In genomic region chr7:3916146-3916545, GRCh38 we compare ENCODE assay signal across 14 cellular contexts.
DNase-seq lines count a peak whose midpoint lies in the region; FAIRE-seq and TF ChIP-seq lines count a peak whose summit lies in the region.
"Had no signal": no experiment of that assay in that cellular context is flagged by ENCODE, and none has a peak within 500 bp of the region (broad histone marks: within the 10 kb centered on the region; RNA-seq: fewer than 3 reads in every experiment).

No MANE protein-coding gene starts in this region.

- H3K4me3 ChIP-seq in BLaER1 (no peak overlapping the region), HEK293 (ENCODE audit: low read depth, low read length) (no peak overlapping the region), keratinocyte (ENCODE audit: control insufficient read depth in 2 of 3, extremely low read depth in 1 of 3, insufficient read depth in 2 of 3, low read depth in 1 of 3, low read length in 3 of 3) (no peak overlapping the region), adrenal gland (no peak overlapping the region)
- H3K4me3 ChIP-seq: body of pancreas, mucosa of descending colon had no signal

- H3K36me3 ChIP-seq in BLaER1: no peaks in the 10 kb centered on the region
- no peaks in the 10 kb centered on the region for H3K36me3 ChIP-seq in HEK293 (ENCODE audit: control insufficient read depth in 2 of 2, insufficient read depth in 1 of 2, low read length in 2 of 2)
- no peaks in the 10 kb centered on the region for H3K36me3 ChIP-seq in keratinocyte (ENCODE audit: control insufficient read depth in 2 of 2, extremely low read depth in 1 of 2, insufficient read depth in 2 of 2, low read length in 2 of 2)
- H3K36me3 ChIP-seq in adrenal gland (replicated peaks in 1 of 2): no peaks in the 10 kb centered on the region

- peak; percentile 62 for DNase-seq in amniotic epithelial cell (ENCODE audit: low read depth)
- no peak for DNase-seq in keratinocyte (ENCODE audit: low read depth, low spot score)
- no peak for DNase-seq in DMS114 treated with DMSO at 0.1 percent for 48 hours (lab: John Stamatoyannopoulos, UW; ENCODE audit: unreplicated experiment)
- DNase-seq in adrenal gland: no peak
- no peak for DNase-seq in COR-L47 (lab: John Stamatoyannopoulos, UW)
- DNase-seq in head of caudate nucleus: no peak
- DNase-seq: body of pancreas; DMS 273 treated with DMSO at 0.1 percent for 48 hours; effector memory CD4-positive, alpha-beta T cell; mucosa of descending colon; NCI-H1694 treated with DMSO at 0.1 percent for 48 hours; T1000 had no signal

- H4K20me1 ChIP-seq in BLaER1 (no peaks in the 10 kb centered on the region), keratinocyte (ENCODE audit: control insufficient read depth, extremely low read depth, insufficient read depth, low read length) (no peaks in the 10 kb centered on the region)

- H3K27ac ChIP-seq in BLaER1: no peak overlapping the region
- H3K27ac ChIP-seq in HEK293 (ENCODE audit: extremely low read depth, low read depth, low read length): no peak overlapping the region
- H3K27ac ChIP-seq in keratinocyte (ENCODE audit: control insufficient read depth, insufficient read depth, low read length): no peak overlapping the region
- no peak overlapping the region for H3K27ac ChIP-seq in adrenal gland
- H3K27ac ChIP-seq: body of pancreas had no signal

- dilution Hi-C loops in keratinocyte (cut with MboI; ENCODE audit: extremely low pct_ligation_motif_present, low sequenced_read_pairs): no loop called here

- POLR2A ChIA-PET in HEK293 (lab: Yijun Ruan, JAX): interaction anchor here (0.6 kb wide), 1 partner anchor 698 kb away, joined by 3 read pairs; no protein-coding TSS in a partner anchor

- 32 to 50% (median 43%) methylated on average over 1 of the region's 1 CpG for WGBS in adrenal gland, 4 donors

- H3K4me1 ChIP-seq in BLaER1 (peaks cover 84% of the 10 kb centered on the region), HEK293 (ENCODE audit: control insufficient read depth, insufficient read depth, low read length) (no peaks in the 10 kb centered on the region), keratinocyte (ENCODE audit: control insufficient read depth, extremely low read depth, insufficient read depth, low read length) (peaks cover 21% of the 10 kb centered on the region), adrenal gland (replicated peaks in 1 of 2) (no peaks in the 10 kb centered on the region)

- intact Hi-C loops in adrenal gland (cut with DNase I) (no loop called here), head of caudate nucleus (cut with DNase I) (no loop called here)

- H2AFZ ChIP-seq in keratinocyte (ENCODE audit: control insufficient read depth, low read length): no peak overlapping the region

- H3K4me2 ChIP-seq in BLaER1 (peak overlapping the region; percentile 91), keratinocyte (ENCODE audit: control insufficient read depth, extremely low read depth, insufficient read depth, low read depth, low read length) (no peak overlapping the region)

- no peak for TF ChIP-seq POLR2A in adrenal gland (IDR thresholded peaks at IDR 0.05)

- H3K27me3 ChIP-seq in BLaER1 (no peaks in the 10 kb centered on the region), keratinocyte (ENCODE audit: control insufficient read depth, extremely low read depth, insufficient read depth, low read length) (no peaks in the 10 kb centered on the region), adrenal gland (no peaks in the 10 kb centered on the region)
- H3K27me3 ChIP-seq: body of pancreas had no signal

- CTCF ChIA-PET in HEK293 (lab: Yijun Ruan, JAX): interaction anchor here (1.3 kb wide), 1 partner anchor 20 kb away, joined by 3 read pairs; no protein-coding TSS in a partner anchor

- TF ChIP-seq CTCF in HEK293 (tag by site-specific recombination; IDR thresholded peaks at IDR 0.05) (no peak), keratinocyte (optimal IDR thresholded peaks at IDR 0.05 in 1 of 3, IDR thresholded peaks at IDR 0.05 in 1 of 3, conservative IDR thresholded peaks at IDR 0.05 in 1 of 3; ENCODE audit: extremely low read depth in 1 of 3, insufficient read depth in 2 of 3, low read length in 3 of 3) (no peak), adrenal gland (IDR thresholded peaks at IDR 0.05) (no peak)

- FAIRE-seq in keratinocyte (lab: Jason Lieb, UNC): peak; percentile 76

- no peaks in the 10 kb centered on the region for H3K9me1 ChIP-seq in keratinocyte (ENCODE audit: control insufficient read depth, extremely low read depth, insufficient read depth, low read length)

- H3K79me2 ChIP-seq in keratinocyte (ENCODE audit: control insufficient read depth, insufficient read depth, low read length): no peaks in the 10 kb centered on the region

- H3K9ac ChIP-seq in BLaER1 (no peak overlapping the region), keratinocyte (ENCODE audit: control insufficient read depth, extremely low read depth, insufficient read depth, low read length) (no peak overlapping the region)

- H3K9me3 ChIP-seq in BLaER1 (peaks cover 14% of the 10 kb centered on the region), HEK293 (ENCODE audit: control insufficient read depth, insufficient read depth, low read depth, low read length) (no peaks in the 10 kb centered on the region), keratinocyte (ENCODE audit: control insufficient read depth, low read depth, low read length) (peaks cover 2% of the 10 kb centered on the region), adrenal gland (replicated peaks in 1 of 3) (no peaks in the 10 kb centered on the region)
- H3K9me3 ChIP-seq: body of pancreas, mucosa of descending colon had no signal

TF ChIP-seq in HEK293, 187 proteins besides CTCF, POLR2A, EP300 and RAD21 (continues in another document):
- TF ChIP-seq ZNF155 (tag by site-specific recombination; IDR thresholded peaks at IDR 0.05) (no peak), PRDM1 (tag by site-specific recombination; IDR thresholded peaks at IDR 0.05) (peak; percentile 66), ZNF366 (tag by site-specific recombination; conservative IDR thresholded peaks at IDR 0.05) (peak; percentile 24; the same call in 1 of the 2 replicates), ZNF555 (tag by site-specific recombination; conservative IDR thresholded peaks at IDR 0.05) (no peak), ZNF776 (tag by site-specific recombination; IDR thresholded peaks at IDR 0.05; ENCODE audit: borderline replicate concordance) (no peak), ZNF174 (tag by site-specific recombination; IDR thresholded peaks at IDR 0.05) (no peak), ZNF2 (tag by site-specific recombination; IDR thresholded peaks at IDR 0.05) (no peak), ZNF701 (tag by site-specific recombination; IDR thresholded peaks at IDR 0.05) (no peak), KLF9 (tag by site-specific recombination; IDR thresholded peaks at IDR 0.05; ENCODE audit: low read depth) (no peak), ZNF660 (tag by site-specific recombination; IDR thresholded peaks at IDR 0.05) (no peak), KLF7 (tag by site-specific recombination; IDR thresholded peaks at IDR 0.05; ENCODE audit: borderline replicate concordance) (no peak), ZNF585B (tag by site-specific recombination; IDR thresholded peaks at IDR 0.05) (no peak), ZNF677 (tag by site-specific recombination; IDR thresholded peaks at IDR 0.05) (no peak), ZNF629 (tag by site-specific recombination; IDR thresholded peaks at IDR 0.05) (peak; percentile 64)
- TF ChIP-seq, protein P1, sequence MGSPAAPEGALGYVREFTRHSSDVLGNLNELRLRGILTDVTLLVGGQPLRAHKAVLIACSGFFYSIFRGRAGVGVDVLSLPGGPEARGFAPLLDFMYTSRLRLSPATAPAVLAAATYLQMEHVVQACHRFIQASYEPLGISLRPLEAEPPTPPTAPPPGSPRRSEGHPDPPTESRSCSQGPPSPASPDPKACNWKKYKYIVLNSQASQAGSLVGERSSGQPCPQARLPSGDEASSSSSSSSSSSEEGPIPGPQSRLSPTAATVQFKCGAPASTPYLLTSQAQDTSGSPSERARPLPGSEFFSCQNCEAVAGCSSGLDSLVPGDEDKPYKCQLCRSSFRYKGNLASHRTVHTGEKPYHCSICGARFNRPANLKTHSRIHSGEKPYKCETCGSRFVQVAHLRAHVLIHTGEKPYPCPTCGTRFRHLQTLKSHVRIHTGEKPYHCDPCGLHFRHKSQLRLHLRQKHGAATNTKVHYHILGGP (tag by site-specific recombination; IDR thresholded peaks at IDR 0.05): no peak
- TF ChIP-seq, protein P2, sequence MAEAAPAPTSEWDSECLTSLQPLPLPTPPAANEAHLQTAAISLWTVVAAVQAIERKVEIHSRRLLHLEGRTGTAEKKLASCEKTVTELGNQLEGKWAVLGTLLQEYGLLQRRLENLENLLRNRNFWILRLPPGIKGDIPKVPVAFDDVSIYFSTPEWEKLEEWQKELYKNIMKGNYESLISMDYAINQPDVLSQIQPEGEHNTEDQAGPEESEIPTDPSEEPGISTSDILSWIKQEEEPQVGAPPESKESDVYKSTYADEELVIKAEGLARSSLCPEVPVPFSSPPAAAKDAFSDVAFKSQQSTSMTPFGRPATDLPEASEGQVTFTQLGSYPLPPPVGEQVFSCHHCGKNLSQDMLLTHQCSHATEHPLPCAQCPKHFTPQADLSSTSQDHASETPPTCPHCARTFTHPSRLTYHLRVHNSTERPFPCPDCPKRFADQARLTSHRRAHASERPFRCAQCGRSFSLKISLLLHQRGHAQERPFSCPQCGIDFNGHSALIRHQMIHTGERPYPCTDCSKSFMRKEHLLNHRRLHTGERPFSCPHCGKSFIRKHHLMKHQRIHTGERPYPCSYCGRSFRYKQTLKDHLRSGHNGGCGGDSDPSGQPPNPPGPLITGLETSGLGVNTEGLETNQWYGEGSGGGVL (tag by site-specific recombination; IDR thresholded peaks at IDR 0.05): no peak
- TF ChIP-seq, protein P3, sequence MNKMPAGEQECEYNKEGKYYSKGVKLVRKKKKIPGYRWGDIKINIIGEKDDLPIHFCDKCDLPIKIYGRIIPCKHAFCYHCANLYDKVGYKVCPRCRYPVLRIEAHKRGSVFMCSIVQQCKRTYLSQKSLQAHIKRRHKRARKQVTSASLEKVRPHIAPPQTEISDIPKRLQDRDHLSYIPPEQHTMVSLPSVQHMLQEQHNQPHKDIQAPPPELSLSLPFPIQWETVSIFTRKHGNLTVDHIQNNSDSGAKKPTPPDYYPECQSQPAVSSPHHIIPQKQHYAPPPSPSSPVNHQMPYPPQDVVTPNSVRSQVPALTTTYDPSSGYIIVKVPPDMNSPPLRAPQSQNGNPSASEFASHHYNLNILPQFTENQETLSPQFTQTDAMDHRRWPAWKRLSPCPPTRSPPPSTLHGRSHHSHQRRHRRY (tag by site-specific recombination; IDR thresholded peaks at IDR 0.05): no peak
